ENCODE assay signal across 9 cellular contexts in genomic region chr11:314548-314875, GRCh38. TPM values are rescaled to one million over a fixed set of nuclear protein-coding genes. Genes with fewer than 3 reads are reported as not detected.
A peak's percentile ranks its signal among the peaks of the same experiment; 100 is the strongest.
DNase-seq lines count a peak whose midpoint lies in the region; ATAC-seq and TF ChIP-seq lines count a peak whose summit lies in the region.
"Not testable (repeated sequence)": the region's sequence is repeated elsewhere in the genome, so short reads cannot be mapped to it uniquely, and the experiment has no call there.
"Had no signal": no experiment of that assay in that cellular context is flagged by ENCODE, and none has a peak within 500 bp of the region (broad histone marks: within the 10 kb centered on the region; RNA-seq: fewer than 3 reads in every experiment).

No MANE protein-coding gene starts in this region.

- H3K4me1 ChIP-seq in right lobe of liver (peaks cover 0 to 41% (median 7%) of the 10 kb centered on the region in 4 donors), tibial artery (peaks cover 0 to 35% (median 22%) of the 10 kb centered on the region in 4 donors)

- ATAC-seq in activated T-cell treated with anti-CD3 and anti-CD28 coated beads, Interleukin-2, amount 50 U/mL, for 4 hours; Right ventricle myocardium inferior: not testable (repeated sequence)
- peak in 2 of 4 donors; percentile 37 to 54 for ATAC-seq in right lobe of liver

- H3K4me3 ChIP-seq in MG63 (peak overlapping the region; percentile 59), cardiac fibroblast (replicated peaks in 1 of 2; ENCODE audit: low read depth in 2 of 2, low read length in 2 of 2) (peak overlapping the region; percentile 43 to 68), right lobe of liver (peak overlapping the region; percentile 42 to 55 (median 52)), tibial artery (peak overlapping the region; percentile 50 to 51)

- H3K27me3 Mint-ChIP-seq in Calu3 (ENCODE audit: unreplicated experiment), result peaks cover 60% of the 10 kb centered on the region
- not testable (repeated sequence) for H3K27me3 Mint-ChIP-seq in activated T-cell treated with anti-CD3 and anti-CD28 coated beads, Interleukin-2, amount 50 U/mL, for 4 hours (ENCODE audit: low read depth); osteocyte (ENCODE audit: unreplicated experiment)

- TF ChIP-seq CTCF in Calu3 (IDR thresholded peaks at IDR 0.05; ENCODE audit: unreplicated experiment); cardiac fibroblast (IDR thresholded peaks at IDR 0.05; ENCODE audit: low read depth, low read length); right lobe of liver (IDR thresholded peaks at IDR 0.05); osteocyte (IDR thresholded peaks at IDR 0.05); tibial artery (IDR thresholded peaks at IDR 0.05): not testable (repeated sequence)

- H3K9me3 ChIP-seq in MG63, right lobe of liver, tibial artery: not testable (repeated sequence)

- peak; percentile 50 for TF ChIP-seq POLR2A in right lobe of liver (IDR thresholded peaks at IDR 0.05)

- H3K4me3 Mint-ChIP-seq in Calu3 (ENCODE audit: low read depth, unreplicated experiment) (peak overlapping the region; percentile 66), osteocyte (ENCODE audit: unreplicated experiment) (peak overlapping the region; percentile 83)
- H3K4me3 Mint-ChIP-seq in activated T-cell treated with anti-CD3 and anti-CD28 coated beads, Interleukin-2, amount 50 U/mL, for 4 hours, result peak overlapping the region; percentile 93

- H3K27ac ChIP-seq in right lobe of liver, result peak overlapping the region; percentile 85 to 97 (median 90)
- peak overlapping the region; percentile 37 to 64 for H3K27ac ChIP-seq in tibial artery

- H3K36me3 Mint-ChIP-seq in Calu3 (ENCODE audit: insufficient read depth, unreplicated experiment); activated T-cell treated with anti-CD3 and anti-CD28 coated beads, Interleukin-2, amount 50 U/mL, for 4 hours (ENCODE audit: insufficient read depth): not testable (repeated sequence)
- H3K36me3 Mint-ChIP-seq in osteocyte (ENCODE audit: unreplicated experiment), result peaks cover 12% of the 10 kb centered on the region

- WGBS in right lobe of liver (ENCODE audit: insufficient coverage, low coverage, low lambda C conversion rate, missing lambda C conversion rate), result 8% methylated on average over 2 of the region's 6 CpGs

- intact Hi-C loops in Calu3 (cut with micrococcal nuclease; ENCODE audit: unreplicated experiment); Right ventricle myocardium inferior (cut with DNase I); right lobe of liver (cut with DNase I); tibial artery (cut with DNase I; ENCODE audit: low total_unique reads): not testable (repeated sequence)

- BruUV-seq in Calu3 (replicated peaks; lab: Mats Ljungman, UMichigan), result not testable (repeated sequence)

- peaks cover 26% of the 10 kb centered on the region for H3K36me3 ChIP-seq in MG63
- not testable (repeated sequence) for H3K36me3 ChIP-seq in right lobe of liver, tibial artery

- H3K27me3 ChIP-seq in MG63, right lobe of liver: not testable (repeated sequence)
- peaks cover 0 to 11% of the 10 kb centered on the region in 2 donors for H3K27me3 ChIP-seq in tibial artery

- CTCF ChIA-PET in Calu3 (lab: Charles Lee), result not testable (repeated sequence)

- not testable (repeated sequence) for H3K27ac Mint-ChIP-seq in Calu3 (ENCODE audit: unreplicated experiment)
- H3K27ac Mint-ChIP-seq in osteocyte (ENCODE audit: unreplicated experiment), result peak overlapping the region; percentile 77

- not testable (repeated sequence) for DNase-seq in Calu3; MG63; activated T-cell treated with anti-CD3 and anti-CD28 coated beads, Interleukin-2, amount 50 U/mL, for 4 hours; right lobe of liver; osteocyte (ENCODE audit: extremely low spot score, unreplicated experiment); tibial artery
- DNase-seq in cardiac fibroblast (ENCODE audit: low read depth in 2 of 2) (peak in 1 of 2 donors; percentile 31), Right ventricle myocardium inferior (ENCODE audit: missing footprints) (peak; percentile 8)

- H3K4me1 Mint-ChIP-seq in Calu3 (ENCODE audit: low read depth, unreplicated experiment) (peaks cover 18% of the 10 kb centered on the region), osteocyte (ENCODE audit: unreplicated experiment) (peaks cover 49% of the 10 kb centered on the region)
- H3K4me1 Mint-ChIP-seq in activated T-cell treated with anti-CD3 and anti-CD28 coated beads, Interleukin-2, amount 50 U/mL, for 4 hours (ENCODE audit: low read depth), result peaks cover 44% of the 10 kb centered on the region

- not testable (repeated sequence) for H3K9me3 Mint-ChIP-seq in Calu3 (ENCODE audit: low read depth, unreplicated experiment); activated T-cell treated with anti-CD3 and anti-CD28 coated beads, Interleukin-2, amount 50 U/mL, for 4 hours; osteocyte (ENCODE audit: unreplicated experiment)

RNA-seq across cellular contexts. Expression of gene IFITM1, which starts 0.7 kb away (rescaled TPM):
- total RNA-seq in Calu3 (2022) (45.6 and 179 TPM in 2 replicates), Right ventricle myocardium inferior (125 TPM), right lobe of liver (100 to 1,000 TPM in 2 of 6 experiments, 10 to 100 TPM in 4; 15.7 to 159 (median 72.5) TPM), osteocyte (352 and 355 TPM in 2 replicates)
- 26.5 and 62.6 TPM in 2 replicates for total RNA-seq in MG63 (2014; rRNA removed; shearing (Covaris generic); ENCODE audit: low replicate concordance)
- 100 to 1,000 TPM in 2 of 3 donors, 10 to 100 TPM in 1; 99.3 to 144 (median 120) TPM for total RNA-seq in activated T-cell treated with anti-CD3 and anti-CD28 coated beads, Interleukin-2, amount 50 U/mL, for 4 hours

RNA-seq across cellular contexts. Expression of gene IFITM3, which starts 6.1 kb away (rescaled TPM):
- 264 and 492 TPM in 2 replicates for total RNA-seq in Calu3 (2022)
- total RNA-seq in MG63 (2014; rRNA removed; shearing (Covaris generic); ENCODE audit: low replicate concordance), result 62.7 and 85.0 TPM in 2 replicates
- 10 to 100 TPM in 2 of 3 donors, 1 to 10 TPM in 1; 5.3 to 24.6 (median 20.4) TPM for total RNA-seq in activated T-cell treated with anti-CD3 and anti-CD28 coated beads, Interleukin-2, amount 50 U/mL, for 4 hours
- 401 TPM for total RNA-seq in Right ventricle myocardium inferior
- total RNA-seq in right lobe of liver, result 1,000 to 10,000 TPM in 1 of 6 experiments, 100 to 1,000 TPM in 5; 445 to 1,124 (median 694) TPM
- 1,725 and 1,814 TPM in 2 replicates for total RNA-seq in osteocyte

RNA-seq across cellular contexts. Expression of gene IFITM2, which starts 6.9 kb away (rescaled TPM):
- total RNA-seq in Calu3 (2022), result 29.1 and 117 TPM in 2 replicates
- total RNA-seq in MG63 (2014; rRNA removed; shearing (Covaris generic); ENCODE audit: low replicate concordance), result 35.8 and 50.4 TPM in 2 replicates
- total RNA-seq in activated T-cell treated with anti-CD3 and anti-CD28 coated beads, Interleukin-2, amount 50 U/mL, for 4 hours, result 100 to 1,000 TPM; 197 to 257 (median 231) TPM
- total RNA-seq in Right ventricle myocardium inferior, result 253 TPM
- total RNA-seq in right lobe of liver, result 100 to 1,000 TPM; 157 to 624 (median 390) TPM
- total RNA-seq in osteocyte, result 671 and 698 TPM in 2 replicates

RNA-seq across cellular contexts. Expression of gene IFITM5, which starts 15.2 kb away (rescaled TPM):
- total RNA-seq in Calu3 (2022) (not detected in 2 replicates), Right ventricle myocardium inferior (not detected), right lobe of liver (not detected), osteocyte (not detected in 2 replicates)
- total RNA-seq in MG63 (2014; rRNA removed; shearing (Covaris generic); ENCODE audit: low replicate concordance), result not detected in 2 replicates
- total RNA-seq in activated T-cell treated with anti-CD3 and anti-CD28 coated beads, Interleukin-2, amount 50 U/mL, for 4 hours, result not detected
- total RNA-seq: esophagus mucosa had no signal

RNA-seq across cellular contexts. Expression of gene PGGHG, which starts 25.6 kb away (rescaled TPM):
- total RNA-seq in Calu3 (2022) (9.5 and 13.5 TPM in 2 replicates), Right ventricle myocardium inferior (10.0 TPM), right lobe of liver (100 to 1,000 TPM in 1 of 6 experiments, 10 to 100 TPM in 4, 1 to 10 TPM in 1; 7.7 to 110 (median 13.8) TPM), osteocyte (39.9 and 43.4 TPM in 2 replicates)
- total RNA-seq in MG63 (2014; rRNA removed; shearing (Covaris generic); ENCODE audit: low replicate concordance), result 1.9 and 6.2 TPM in 2 replicates
- total RNA-seq in activated T-cell treated with anti-CD3 and anti-CD28 coated beads, Interleukin-2, amount 50 U/mL, for 4 hours, result 10 to 100 TPM; 16.6 to 76.3 (median 28.3) TPM
